In the genomic region with DNA sequence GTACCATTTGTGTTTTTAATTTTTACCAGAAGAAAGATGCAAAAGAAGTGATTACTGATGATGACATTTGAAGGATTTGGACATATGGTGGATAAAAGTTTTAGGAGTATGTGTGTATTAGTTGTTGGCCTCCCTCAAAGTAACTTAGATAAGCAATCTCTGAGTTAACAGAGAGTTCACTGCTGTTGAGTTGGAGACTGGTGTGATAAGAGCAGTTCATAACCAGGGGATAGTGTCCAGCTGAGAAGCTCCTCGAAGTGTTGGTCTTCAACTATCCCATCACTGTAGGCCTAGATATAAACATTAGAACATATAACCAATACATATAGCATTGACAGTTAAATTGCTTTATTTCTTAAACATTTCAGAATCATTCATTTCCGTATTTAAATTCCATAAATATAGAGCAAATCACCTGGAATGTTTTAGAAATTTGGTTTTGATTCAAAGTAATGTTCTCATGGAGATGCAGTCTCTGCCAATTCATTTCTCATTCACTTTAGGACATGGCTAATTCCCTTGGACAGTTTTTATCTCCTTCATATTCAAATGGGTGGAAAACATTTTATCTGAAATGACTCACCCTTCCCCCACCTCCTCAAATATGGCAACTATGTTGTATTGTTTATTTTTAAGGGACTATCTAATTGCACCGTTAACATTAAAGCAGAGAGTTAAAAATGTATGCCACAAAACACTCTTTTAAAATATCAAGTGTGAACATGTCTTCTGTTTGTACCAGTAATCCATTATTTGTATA, we compare ENCODE assay signal across 23 cellular contexts.
"Had no signal": no experiment of that assay in that cellular context is flagged by ENCODE, and none has a peak within 500 bp of the region (broad histone marks: within the 10 kb centered on the region; RNA-seq: fewer than 3 reads in every experiment).

No MANE protein-coding gene starts in this region.

- H3K27me3 ChIP-seq: esophagus muscularis mucosa, gastroesophageal sphincter, right lobe of liver, spleen, uterus had no signal

- DNase-seq: effector memory CD4-positive, alpha-beta T cell; foreskin fibroblast; immature natural killer cell; kidney; left cardiac atrium; left ventricle myocardium inferior; lower lobe of right lung; naive B cell; occipital lobe; psoas muscle; retina; right lobe of liver; spleen; stimulated activated CD4-positive, alpha-beta T cell treated with anti-CD3 and anti-CD28 coated beads, Interleukin-2, amount 100 ng/mL, for 24 hours; stimulated activated CD4-positive, alpha-beta T cell treated with anti-CD3 and anti-CD28 coated beads, Interleukin-4, amount 100 ng/mL, for 4 hours; stimulated activated naive CD4-positive, alpha-beta T cell treated with Interleukin-2 at 50 U/mL for 16 hours; trophoblast cell; uterus had no signal

- H3K4me3 Mint-ChIP-seq: immature natural killer cell, memory B cell, naive B cell, nephron had no signal

- ATAC-seq: gastroesophageal sphincter, lower lobe of right lung, psoas muscle had no signal

- H3K27ac Mint-ChIP-seq: immature natural killer cell, memory B cell, naive B cell, nephron had no signal

- H3K36me3 Mint-ChIP-seq: immature natural killer cell, memory B cell, naive B cell had no signal

- H3K27ac ChIP-seq: esophagus muscularis mucosa, gastroesophageal sphincter, left ventricle myocardium inferior, lower lobe of right lung, parathyroid adenoma, psoas muscle, right lobe of liver, spleen, uterus had no signal

- H3K9me3 Mint-ChIP-seq: immature natural killer cell, memory B cell, naive B cell, nephron had no signal

- H3K4me3 ChIP-seq: esophagus muscularis mucosa, gastroesophageal sphincter, left ventricle myocardium inferior, lower lobe of right lung, psoas muscle, right lobe of liver, spleen, uterus had no signal

- H3K36me3 ChIP-seq: esophagus muscularis mucosa, gastroesophageal sphincter, left ventricle myocardium inferior, lower lobe of right lung, right lobe of liver, spleen, uterus had no signal

- H3K4me1 Mint-ChIP-seq: memory B cell, naive B cell had no signal
